In genomic region chr17:63095459-63095858, GRCh38 we compare ENCODE assay signal across 1 cellular context.
TF ChIP-seq lines count a peak whose summit lies in the region.

No MANE protein-coding gene starts in this region.

TF ChIP-seq in SK-N-SH treated with all-trans-retinoic acid at 6 μM for 48 hours, 23 proteins besides CTCF, POLR2A, EP300 and RAD21 (continued from another document):
- TF ChIP-seq TSHZ2 (CRISPR knock-in tag; IDR thresholded peaks at IDR 0.05) (no peak), ARNTL (CRISPR knock-in tag; IDR thresholded peaks at IDR 0.05; ENCODE audit: borderline replicate concordance, low read depth) (no peak), RARB (CRISPR knock-in tag; IDR thresholded peaks at IDR 0.05) (no peak), PPARA (CRISPR knock-in tag; IDR thresholded peaks at IDR 0.05; ENCODE audit: borderline replicate concordance) (no peak), TCF4 (CRISPR knock-in tag; IDR thresholded peaks at IDR 0.05; ENCODE audit: borderline replicate concordance) (no peak), ISL1 (CRISPR knock-in tag; IDR thresholded peaks at IDR 0.05) (no peak), SNAI2 (CRISPR knock-in tag; IDR thresholded peaks at IDR 0.05) (no peak), ZNF70 (CRISPR knock-in tag; IDR thresholded peaks at IDR 0.05) (no peak)
- TF ChIP-seq, protein P1, sequence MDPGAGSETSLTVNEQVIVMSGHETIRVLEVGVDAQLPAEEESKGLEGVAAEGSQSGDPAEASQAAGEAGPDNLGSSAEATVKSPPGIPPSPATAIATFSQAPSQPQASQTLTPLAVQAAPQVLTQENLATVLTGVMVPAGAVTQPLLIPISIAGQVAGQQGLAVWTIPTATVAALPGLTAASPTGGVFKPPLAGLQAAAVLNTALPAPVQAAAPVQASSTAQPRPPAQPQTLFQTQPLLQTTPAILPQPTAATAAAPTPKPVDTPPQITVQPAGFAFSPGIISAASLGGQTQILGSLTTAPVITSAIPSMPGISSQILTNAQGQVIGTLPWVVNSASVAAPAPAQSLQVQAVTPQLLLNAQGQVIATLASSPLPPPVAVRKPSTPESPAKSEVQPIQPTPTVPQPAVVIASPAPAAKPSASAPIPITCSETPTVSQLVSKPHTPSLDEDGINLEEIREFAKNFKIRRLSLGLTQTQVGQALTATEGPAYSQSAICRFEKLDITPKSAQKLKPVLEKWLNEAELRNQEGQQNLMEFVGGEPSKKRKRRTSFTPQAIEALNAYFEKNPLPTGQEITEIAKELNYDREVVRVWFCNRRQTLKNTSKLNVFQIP (CRISPR knock-in tag; IDR thresholded peaks at IDR 0.05; ENCODE audit: borderline replicate concordance, low read depth) = no peak
TF ChIP-seq in SK-N-SH treated with all-trans-retinoic acid at 6 μM for 48 hours: peak in this region for 0.
